In the genomic region with DNA sequence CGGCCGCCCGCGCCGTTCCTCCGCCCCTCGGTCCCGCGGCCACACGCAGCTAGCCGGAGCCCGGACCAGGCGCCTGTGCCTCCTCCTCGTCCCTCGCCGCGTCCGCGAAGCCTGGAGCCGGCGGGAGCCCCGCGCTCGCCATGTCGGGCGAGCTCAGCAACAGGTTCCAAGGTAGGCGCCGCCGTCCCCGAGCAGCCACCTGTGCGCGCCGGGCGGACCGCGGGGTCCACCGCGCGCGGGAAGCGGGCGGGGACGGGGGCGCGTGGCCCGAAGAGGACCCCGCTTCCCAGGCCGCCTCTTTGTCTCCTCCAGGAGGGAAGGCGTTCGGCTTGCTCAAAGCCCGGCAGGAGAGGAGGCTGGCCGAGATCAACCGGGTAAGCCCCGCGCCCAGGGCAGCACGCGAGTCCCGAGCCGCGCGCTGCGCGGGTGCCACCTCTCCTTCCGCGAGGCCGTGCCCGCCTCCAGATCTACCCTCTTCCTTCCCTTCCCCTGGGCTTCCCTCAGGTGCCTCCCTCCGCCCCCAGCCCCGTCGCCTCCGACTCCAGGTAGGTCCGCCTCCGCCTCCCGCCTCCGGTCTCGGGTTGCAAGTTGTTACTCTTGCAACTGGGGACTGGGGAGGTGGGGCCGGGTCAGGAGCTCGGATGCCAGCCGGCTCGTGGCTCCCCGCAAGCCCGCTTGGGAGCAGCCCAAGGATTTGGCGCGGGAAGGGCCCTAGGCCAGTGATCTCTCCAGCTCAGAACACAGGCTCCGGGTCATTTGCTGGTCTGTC, we compare ENCODE assay signal across 1 cellular context.
TF ChIP-seq lines count a peak whose summit lies in the region.

A gene (plus strand): TSS at position 42 of the 769 bp plus-strand sequence. CDS start 99 bp downstream, at position 141.

TF ChIP-seq in HEK293, 187 proteins besides CTCF, POLR2A, EP300 and RAD21 (continued from another document and continues in another):
- TF ChIP-seq, protein P1, sequence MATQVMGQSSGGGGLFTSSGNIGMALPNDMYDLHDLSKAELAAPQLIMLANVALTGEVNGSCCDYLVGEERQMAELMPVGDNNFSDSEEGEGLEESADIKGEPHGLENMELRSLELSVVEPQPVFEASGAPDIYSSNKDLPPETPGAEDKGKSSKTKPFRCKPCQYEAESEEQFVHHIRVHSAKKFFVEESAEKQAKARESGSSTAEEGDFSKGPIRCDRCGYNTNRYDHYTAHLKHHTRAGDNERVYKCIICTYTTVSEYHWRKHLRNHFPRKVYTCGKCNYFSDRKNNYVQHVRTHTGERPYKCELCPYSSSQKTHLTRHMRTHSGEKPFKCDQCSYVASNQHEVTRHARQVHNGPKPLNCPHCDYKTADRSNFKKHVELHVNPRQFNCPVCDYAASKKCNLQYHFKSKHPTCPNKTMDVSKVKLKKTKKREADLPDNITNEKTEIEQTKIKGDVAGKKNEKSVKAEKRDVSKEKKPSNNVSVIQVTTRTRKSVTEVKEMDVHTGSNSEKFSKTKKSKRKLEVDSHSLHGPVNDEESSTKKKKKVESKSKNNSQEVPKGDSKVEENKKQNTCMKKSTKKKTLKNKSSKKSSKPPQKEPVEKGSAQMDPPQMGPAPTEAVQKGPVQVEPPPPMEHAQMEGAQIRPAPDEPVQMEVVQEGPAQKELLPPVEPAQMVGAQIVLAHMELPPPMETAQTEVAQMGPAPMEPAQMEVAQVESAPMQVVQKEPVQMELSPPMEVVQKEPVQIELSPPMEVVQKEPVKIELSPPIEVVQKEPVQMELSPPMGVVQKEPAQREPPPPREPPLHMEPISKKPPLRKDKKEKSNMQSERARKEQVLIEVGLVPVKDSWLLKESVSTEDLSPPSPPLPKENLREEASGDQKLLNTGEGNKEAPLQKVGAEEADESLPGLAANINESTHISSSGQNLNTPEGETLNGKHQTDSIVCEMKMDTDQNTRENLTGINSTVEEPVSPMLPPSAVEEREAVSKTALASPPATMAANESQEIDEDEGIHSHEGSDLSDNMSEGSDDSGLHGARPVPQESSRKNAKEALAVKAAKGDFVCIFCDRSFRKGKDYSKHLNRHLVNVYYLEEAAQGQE (tag by site-specific recombination; IDR thresholded peaks at IDR 0.05), result no peak
- no peak for TF ChIP-seq ZNF785 (tag by site-specific recombination; IDR thresholded peaks at IDR 0.05)
- TF ChIP-seq ZNF610 (tag by site-specific recombination; IDR thresholded peaks at IDR 0.05; ENCODE audit: borderline replicate concordance), result no peak
- TF ChIP-seq HOXA7 (CRISPR knock-in tag; IDR thresholded peaks at IDR 0.05; ENCODE audit: borderline replicate concordance), result no peak
- TF ChIP-seq ZNF175 (tag by site-specific recombination; IDR thresholded peaks at IDR 0.05), result no peak
- TF ChIP-seq ZNF548 (tag by site-specific recombination; IDR thresholded peaks at IDR 0.05), result no peak
- TF ChIP-seq ZNF211 (tag by site-specific recombination; IDR thresholded peaks at IDR 0.05; ENCODE audit: low read depth), result no peak
- TF ChIP-seq ZNF146 (tag by site-specific recombination; IDR thresholded peaks at IDR 0.05), result no peak
- TF ChIP-seq, protein P2, sequence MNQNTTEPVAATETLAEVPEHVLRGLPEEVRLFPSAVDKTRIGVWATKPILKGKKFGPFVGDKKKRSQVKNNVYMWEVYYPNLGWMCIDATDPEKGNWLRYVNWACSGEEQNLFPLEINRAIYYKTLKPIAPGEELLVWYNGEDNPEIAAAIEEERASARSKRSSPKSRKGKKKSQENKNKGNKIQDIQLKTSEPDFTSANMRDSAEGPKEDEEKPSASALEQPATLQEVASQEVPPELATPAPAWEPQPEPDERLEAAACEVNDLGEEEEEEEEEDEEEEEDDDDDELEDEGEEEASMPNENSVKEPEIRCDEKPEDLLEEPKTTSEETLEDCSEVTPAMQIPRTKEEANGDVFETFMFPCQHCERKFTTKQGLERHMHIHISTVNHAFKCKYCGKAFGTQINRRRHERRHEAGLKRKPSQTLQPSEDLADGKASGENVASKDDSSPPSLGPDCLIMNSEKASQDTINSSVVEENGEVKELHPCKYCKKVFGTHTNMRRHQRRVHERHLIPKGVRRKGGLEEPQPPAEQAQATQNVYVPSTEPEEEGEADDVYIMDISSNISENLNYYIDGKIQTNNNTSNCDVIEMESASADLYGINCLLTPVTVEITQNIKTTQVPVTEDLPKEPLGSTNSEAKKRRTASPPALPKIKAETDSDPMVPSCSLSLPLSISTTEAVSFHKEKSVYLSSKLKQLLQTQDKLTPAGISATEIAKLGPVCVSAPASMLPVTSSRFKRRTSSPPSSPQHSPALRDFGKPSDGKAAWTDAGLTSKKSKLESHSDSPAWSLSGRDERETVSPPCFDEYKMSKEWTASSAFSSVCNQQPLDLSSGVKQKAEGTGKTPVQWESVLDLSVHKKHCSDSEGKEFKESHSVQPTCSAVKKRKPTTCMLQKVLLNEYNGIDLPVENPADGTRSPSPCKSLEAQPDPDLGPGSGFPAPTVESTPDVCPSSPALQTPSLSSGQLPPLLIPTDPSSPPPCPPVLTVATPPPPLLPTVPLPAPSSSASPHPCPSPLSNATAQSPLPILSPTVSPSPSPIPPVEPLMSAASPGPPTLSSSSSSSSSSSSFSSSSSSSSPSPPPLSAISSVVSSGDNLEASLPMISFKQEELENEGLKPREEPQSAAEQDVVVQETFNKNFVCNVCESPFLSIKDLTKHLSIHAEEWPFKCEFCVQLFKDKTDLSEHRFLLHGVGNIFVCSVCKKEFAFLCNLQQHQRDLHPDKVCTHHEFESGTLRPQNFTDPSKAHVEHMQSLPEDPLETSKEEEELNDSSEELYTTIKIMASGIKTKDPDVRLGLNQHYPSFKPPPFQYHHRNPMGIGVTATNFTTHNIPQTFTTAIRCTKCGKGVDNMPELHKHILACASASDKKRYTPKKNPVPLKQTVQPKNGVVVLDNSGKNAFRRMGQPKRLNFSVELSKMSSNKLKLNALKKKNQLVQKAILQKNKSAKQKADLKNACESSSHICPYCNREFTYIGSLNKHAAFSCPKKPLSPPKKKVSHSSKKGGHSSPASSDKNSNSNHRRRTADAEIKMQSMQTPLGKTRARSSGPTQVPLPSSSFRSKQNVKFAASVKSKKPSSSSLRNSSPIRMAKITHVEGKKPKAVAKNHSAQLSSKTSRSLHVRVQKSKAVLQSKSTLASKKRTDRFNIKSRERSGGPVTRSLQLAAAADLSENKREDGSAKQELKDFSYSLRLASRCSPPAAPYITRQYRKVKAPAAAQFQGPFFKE (tag by site-specific recombination; IDR thresholded peaks at IDR 0.05; ENCODE audit: borderline replicate concordance), result no peak
- TF ChIP-seq ZFP37 (tag by site-specific recombination; IDR thresholded peaks at IDR 0.05), result no peak
- 0 out of 2 replicates have a peak, but pooled peaks have one; percentile 53 for TF ChIP-seq ZNF184 (tag by site-specific recombination; IDR thresholded peaks at IDR 0.05)
- TF ChIP-seq, protein P3, sequence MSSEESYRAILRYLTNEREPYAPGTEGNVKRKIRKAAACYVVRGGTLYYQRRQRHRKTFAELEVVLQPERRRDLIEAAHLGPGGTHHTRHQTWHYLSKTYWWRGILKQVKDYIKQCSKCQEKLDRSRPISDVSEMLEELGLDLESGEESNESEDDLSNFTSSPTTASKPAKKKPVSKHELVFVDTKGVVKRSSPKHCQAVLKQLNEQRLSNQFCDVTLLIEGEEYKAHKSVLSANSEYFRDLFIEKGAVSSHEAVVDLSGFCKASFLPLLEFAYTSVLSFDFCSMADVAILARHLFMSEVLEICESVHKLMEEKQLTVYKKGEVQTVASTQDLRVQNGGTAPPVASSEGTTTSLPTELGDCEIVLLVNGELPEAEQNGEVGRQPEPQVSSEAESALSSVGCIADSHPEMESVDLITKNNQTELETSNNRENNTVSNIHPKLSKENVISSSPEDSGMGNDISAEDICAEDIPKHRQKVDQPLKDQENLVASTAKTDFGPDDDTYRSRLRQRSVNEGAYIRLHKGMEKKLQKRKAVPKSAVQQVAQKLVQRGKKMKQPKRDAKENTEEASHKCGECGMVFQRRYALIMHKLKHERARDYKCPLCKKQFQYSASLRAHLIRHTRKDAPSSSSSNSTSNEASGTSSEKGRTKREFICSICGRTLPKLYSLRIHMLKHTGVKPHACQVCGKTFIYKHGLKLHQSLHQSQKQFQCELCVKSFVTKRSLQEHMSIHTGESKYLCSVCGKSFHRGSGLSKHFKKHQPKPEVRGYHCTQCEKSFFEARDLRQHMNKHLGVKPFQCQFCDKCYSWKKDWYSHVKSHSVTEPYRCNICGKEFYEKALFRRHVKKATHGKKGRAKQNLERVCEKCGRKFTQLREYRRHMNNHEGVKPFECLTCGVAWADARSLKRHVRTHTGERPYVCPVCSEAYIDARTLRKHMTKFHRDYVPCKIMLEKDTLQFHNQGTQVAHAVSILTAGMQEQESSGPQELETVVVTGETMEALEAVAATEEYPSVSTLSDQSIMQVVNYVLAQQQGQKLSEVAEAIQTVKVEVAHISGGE (tag by site-specific recombination; conservative IDR thresholded peaks at IDR 0.05; ENCODE audit: low read depth), result no peak
- no peak for TF ChIP-seq ZNF274 (IDR thresholded peaks at IDR 0.05; ENCODE audit: low read length)
- no peak for TF ChIP-seq ZNF274 (tag by site-specific recombination; IDR thresholded peaks at IDR 0.05; ENCODE audit: borderline replicate concordance)
- TF ChIP-seq ZNF529 (tag by site-specific recombination; IDR thresholded peaks at IDR 0.05; ENCODE audit: insufficient replicate concordance), result no peak
- TF ChIP-seq ZNF629 (tag by site-specific recombination; IDR thresholded peaks at IDR 0.05), result 0 out of 2 replicates have a peak, but pooled peaks have one; percentile 25
- TF ChIP-seq ZNF792 (tag by site-specific recombination; IDR thresholded peaks at IDR 0.05), result no peak
- no peak for TF ChIP-seq ZNF16 (tag by site-specific recombination; IDR thresholded peaks at IDR 0.05; ENCODE audit: low read depth)
- no peak for TF ChIP-seq ZNF132 (tag by site-specific recombination; IDR thresholded peaks at IDR 0.05; ENCODE audit: borderline replicate concordance)
- TF ChIP-seq, protein P4, sequence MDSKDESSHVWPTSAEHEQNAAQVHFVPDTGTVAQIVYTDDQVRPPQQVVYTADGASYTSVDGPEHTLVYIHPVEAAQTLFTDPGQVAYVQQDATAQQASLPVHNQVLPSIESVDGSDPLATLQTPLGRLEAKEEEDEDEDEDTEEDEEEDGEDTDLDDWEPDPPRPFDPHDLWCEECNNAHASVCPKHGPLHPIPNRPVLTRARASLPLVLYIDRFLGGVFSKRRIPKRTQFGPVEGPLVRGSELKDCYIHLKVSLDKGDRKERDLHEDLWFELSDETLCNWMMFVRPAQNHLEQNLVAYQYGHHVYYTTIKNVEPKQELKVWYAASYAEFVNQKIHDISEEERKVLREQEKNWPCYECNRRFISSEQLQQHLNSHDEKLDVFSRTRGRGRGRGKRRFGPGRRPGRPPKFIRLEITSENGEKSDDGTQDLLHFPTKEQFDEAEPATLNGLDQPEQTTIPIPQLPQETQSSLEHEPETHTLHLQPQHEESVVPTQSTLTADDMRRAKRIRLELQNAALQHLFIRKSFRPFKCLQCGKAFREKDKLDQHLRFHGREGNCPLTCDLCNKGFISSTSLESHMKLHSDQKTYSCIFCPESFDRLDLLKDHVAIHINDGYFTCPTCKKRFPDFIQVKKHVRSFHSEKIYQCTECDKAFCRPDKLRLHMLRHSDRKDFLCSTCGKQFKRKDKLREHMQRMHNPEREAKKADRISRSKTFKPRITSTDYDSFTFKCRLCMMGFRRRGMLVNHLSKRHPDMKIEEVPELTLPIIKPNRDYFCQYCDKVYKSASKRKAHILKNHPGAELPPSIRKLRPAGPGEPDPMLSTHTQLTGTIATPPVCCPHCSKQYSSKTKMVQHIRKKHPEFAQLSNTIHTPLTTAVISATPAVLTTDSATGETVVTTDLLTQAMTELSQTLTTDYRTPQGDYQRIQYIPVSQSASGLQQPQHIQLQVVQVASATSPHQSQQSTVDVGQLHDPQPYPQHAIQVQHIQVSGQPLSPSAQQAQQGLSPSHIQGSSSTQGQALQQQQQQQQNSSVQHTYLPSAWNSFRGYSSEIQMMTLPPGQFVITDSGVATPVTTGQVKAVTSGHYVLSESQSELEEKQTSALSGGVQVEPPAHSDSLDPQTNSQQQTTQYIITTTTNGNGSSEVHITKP (tag by site-specific recombination; IDR thresholded peaks at IDR 0.05), result peak; percentile 76
- TF ChIP-seq ZNF510 (tag by site-specific recombination; IDR thresholded peaks at IDR 0.05; ENCODE audit: insufficient replicate concordance), result no peak
- TF ChIP-seq, protein P5, sequence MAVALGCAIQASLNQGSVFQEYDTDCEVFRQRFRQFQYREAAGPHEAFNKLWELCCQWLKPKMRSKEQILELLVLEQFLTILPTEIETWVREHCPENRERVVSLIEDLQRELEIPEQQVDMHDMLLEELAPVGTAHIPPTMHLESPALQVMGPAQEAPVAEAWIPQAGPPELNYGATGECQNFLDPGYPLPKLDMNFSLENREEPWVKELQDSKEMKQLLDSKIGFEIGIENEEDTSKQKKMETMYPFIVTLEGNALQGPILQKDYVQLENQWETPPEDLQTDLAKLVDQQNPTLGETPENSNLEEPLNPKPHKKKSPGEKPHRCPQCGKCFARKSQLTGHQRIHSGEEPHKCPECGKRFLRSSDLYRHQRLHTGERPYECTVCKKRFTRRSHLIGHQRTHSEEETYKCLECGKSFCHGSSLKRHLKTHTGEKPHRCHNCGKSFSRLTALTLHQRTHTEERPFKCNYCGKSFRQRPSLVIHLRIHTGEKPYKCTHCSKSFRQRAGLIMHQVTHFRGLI (tag by site-specific recombination; IDR thresholded peaks at IDR 0.05), result 0 out of 2 replicates have a peak, but pooled peaks have one; percentile 12
- TF ChIP-seq ZBTB1 (tag by site-specific recombination; IDR thresholded peaks at IDR 0.05), result no peak
- no peak for TF ChIP-seq ZNF423 (tag by site-specific recombination; IDR thresholded peaks at IDR 0.05)
- no peak for TF ChIP-seq RBAK (tag by site-specific recombination; IDR thresholded peaks at IDR 0.05)
- TF ChIP-seq ZNF169 (tag by site-specific recombination; IDR thresholded peaks at IDR 0.05), result no peak
- no peak for TF ChIP-seq PRDM1 (tag by site-specific recombination; IDR thresholded peaks at IDR 0.05)
- TF ChIP-seq, protein P6, sequence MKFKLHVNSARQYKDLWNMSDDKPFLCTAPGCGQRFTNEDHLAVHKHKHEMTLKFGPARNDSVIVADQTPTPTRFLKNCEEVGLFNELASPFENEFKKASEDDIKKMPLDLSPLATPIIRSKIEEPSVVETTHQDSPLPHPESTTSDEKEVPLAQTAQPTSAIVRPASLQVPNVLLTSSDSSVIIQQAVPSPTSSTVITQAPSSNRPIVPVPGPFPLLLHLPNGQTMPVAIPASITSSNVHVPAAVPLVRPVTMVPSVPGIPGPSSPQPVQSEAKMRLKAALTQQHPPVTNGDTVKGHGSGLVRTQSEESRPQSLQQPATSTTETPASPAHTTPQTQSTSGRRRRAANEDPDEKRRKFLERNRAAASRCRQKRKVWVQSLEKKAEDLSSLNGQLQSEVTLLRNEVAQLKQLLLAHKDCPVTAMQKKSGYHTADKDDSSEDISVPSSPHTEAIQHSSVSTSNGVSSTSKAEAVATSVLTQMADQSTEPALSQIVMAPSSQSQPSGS (tag by site-specific recombination; IDR thresholded peaks at IDR 0.05; ENCODE audit: low read depth), result no peak
- TF ChIP-seq ZNF24 (tag by site-specific recombination; IDR thresholded peaks at IDR 0.05), result no peak
- TF ChIP-seq ZNF214 (tag by site-specific recombination; IDR thresholded peaks at IDR 0.05; ENCODE audit: borderline replicate concordance), result no peak
- no peak for TF ChIP-seq SALL2 (tag by site-specific recombination; IDR thresholded peaks at IDR 0.05; ENCODE audit: borderline replicate concordance)
